1 cellular context compared by ENCODE assay signal in genomic region chr10:75402486-75403143, GRCh38.
A peak's percentile ranks its signal among the peaks of the same experiment; 100 is the strongest.
TF ChIP-seq lines count a peak whose summit lies in the region.

No MANE protein-coding gene starts in this region.

TF ChIP-seq in HepG2, 621 proteins besides CTCF, POLR2A, EP300 and RAD21 (continued from another document and continues in another):
- peak; percentile 38; the same call in 1 of the 2 replicates for TF ChIP-seq TGIF2 (CRISPR knock-in tag; IDR thresholded peaks at IDR 0.05)
- TF ChIP-seq ZNF577 (CRISPR knock-in tag; IDR thresholded peaks at IDR 0.05; ENCODE audit: borderline replicate concordance, low read depth) = no peak
- TF ChIP-seq REST (IDR thresholded peaks at IDR 0.05; ENCODE audit: borderline replicate concordance in 1 of 2, low read depth in 1 of 2, low read length in 2 of 2) = 0 out of 4 replicates have a peak, but pooled peaks of 1 of the 2 experiments have one; percentile 28
- TF ChIP-seq, protein P1, sequence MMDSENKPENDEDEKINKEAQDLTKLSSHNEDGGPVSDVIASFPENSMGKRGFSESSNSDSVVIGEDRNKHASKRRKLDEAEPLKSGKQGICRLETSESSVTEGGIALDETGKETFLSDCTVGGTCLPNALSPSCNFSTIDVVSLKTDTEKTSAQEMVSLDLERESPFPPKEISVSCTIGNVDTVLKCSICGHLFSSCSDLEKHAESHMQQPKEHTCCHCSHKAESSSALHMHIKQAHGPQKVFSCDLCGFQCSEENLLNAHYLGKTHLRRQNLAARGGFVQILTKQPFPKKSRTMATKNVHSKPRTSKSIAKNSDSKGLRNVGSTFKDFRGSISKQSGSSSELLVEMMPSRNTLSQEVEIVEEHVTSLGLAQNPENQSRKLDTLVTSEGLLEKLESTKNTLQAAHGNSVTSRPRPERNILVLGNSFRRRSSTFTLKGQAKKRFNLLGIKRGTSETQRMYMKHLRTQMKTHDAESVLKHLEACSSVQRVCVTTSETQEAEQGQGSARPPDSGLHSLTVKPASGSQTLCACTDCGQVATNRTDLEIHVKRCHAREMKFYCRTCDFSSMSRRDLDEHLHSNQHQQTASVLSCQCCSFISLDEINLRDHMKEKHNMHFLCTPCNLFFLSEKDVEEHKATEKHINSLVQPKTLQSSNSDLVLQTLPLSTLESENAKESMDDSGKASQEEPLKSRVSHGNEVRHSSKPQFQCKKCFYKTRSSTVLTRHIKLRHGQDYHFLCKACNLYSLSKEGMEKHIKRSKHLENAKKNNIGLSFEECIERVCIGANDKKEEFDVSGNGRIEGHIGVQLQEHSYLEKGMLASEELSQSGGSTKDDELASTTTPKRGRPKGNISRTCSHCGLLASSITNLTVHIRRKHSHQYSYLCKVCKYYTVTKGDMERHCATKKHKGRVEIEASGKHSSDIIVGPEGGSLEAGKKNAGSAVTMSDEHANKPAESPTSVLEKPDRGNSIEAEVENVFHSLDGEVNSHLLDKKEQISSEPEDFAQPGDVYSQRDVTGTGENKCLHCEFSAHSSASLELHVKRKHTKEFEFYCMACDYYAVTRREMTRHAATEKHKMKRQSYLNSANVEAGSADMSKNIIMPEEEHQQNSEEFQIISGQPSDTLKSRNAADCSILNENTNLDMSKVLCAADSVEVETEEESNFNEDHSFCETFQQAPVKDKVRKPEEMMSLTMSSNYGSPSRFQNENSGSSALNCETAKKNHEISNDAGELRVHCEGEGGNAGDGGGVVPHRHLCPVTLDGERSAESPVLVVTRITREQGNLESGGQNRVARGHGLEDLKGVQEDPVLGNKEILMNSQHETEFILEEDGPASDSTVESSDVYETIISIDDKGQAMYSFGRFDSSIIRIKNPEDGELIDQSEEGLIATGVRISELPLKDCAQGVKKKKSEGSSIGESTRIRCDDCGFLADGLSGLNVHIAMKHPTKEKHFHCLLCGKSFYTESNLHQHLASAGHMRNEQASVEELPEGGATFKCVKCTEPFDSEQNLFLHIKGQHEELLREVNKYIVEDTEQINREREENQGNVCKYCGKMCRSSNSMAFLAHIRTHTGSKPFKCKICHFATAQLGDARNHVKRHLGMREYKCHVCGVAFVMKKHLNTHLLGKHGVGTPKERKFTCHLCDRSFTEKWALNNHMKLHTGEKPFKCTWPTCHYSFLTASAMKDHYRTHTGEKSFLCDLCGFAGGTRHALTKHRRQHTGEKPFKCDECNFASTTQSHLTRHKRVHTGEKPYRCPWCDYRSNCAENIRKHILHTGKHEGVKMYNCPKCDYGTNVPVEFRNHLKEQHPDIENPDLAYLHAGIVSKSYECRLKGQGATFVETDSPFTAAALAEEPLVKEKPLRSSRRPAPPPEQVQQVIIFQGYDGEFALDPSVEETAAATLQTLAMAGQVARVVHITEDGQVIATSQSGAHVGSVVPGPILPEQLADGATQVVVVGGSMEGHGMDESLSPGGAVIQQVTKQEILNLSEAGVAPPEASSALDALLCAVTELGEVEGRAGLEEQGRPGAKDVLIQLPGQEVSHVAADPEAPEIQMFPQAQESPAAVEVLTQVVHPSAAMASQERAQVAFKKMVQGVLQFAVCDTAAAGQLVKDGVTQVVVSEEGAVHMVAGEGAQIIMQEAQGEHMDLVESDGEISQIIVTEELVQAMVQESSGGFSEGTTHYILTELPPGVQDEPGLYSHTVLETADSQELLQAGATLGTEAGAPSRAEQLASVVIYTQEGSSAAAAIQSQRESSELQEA (CRISPR knock-in tag; IDR thresholded peaks at IDR 0.05; ENCODE audit: not compliant biosample characterization) = peak; percentile 11
- TF ChIP-seq SIN3B (IDR thresholded peaks at IDR 0.05; ENCODE audit: low read length) = no peak
- peak; percentile 94 for TF ChIP-seq PRPF4 (IDR thresholded peaks at IDR 0.05; ENCODE audit: low read depth, low read length, poor library complexity, severe bottlenecking)
- 0 out of 2 replicates have a peak, but pooled peaks have one; percentile 61 for TF ChIP-seq ARID2 (CRISPR knock-in tag; IDR thresholded peaks at IDR 0.05; ENCODE audit: borderline replicate concordance)
- no peak for TF ChIP-seq HDAC2 (CRISPR knock-in tag; IDR thresholded peaks at IDR 0.05)
- 0 out of 2 replicates have a peak, but pooled peaks have one; percentile 17 for TF ChIP-seq ZNF451 (CRISPR knock-in tag; IDR thresholded peaks at IDR 0.05)
- TF ChIP-seq THRA (CRISPR knock-in tag; IDR thresholded peaks at IDR 0.05; ENCODE audit: borderline replicate concordance) = 0 out of 2 replicates have a peak, but pooled peaks have one; percentile 12
- 0 out of 2 replicates have a peak, but pooled peaks have one; percentile 6 for TF ChIP-seq ZNF629 (CRISPR knock-in tag; conservative IDR thresholded peaks at IDR 0.05)
- TF ChIP-seq CREM (IDR thresholded peaks at IDR 0.05) = peak; percentile 58
- TF ChIP-seq CREM (CRISPR knock-in tag; IDR thresholded peaks at IDR 0.05) = no peak
- TF ChIP-seq ZNF431 (CRISPR knock-in tag; IDR thresholded peaks at IDR 0.05; ENCODE audit: borderline replicate concordance, low read depth) = no peak
- no peak for TF ChIP-seq ZKSCAN5 (CRISPR knock-in tag; IDR thresholded peaks at IDR 0.05)
- TF ChIP-seq DMAP1 (CRISPR knock-in tag; IDR thresholded peaks at IDR 0.05) = no peak; the same call in 1 of the 2 replicates
- TF ChIP-seq PRMT3 (CRISPR knock-in tag; IDR thresholded peaks at IDR 0.05; ENCODE audit: borderline replicate concordance, low read depth) = no peak
- TF ChIP-seq ZNF276 (CRISPR knock-in tag; IDR thresholded peaks at IDR 0.05; ENCODE audit: low read depth) = 0 out of 2 replicates have a peak, but pooled peaks have one; percentile 16
- TF ChIP-seq KLF16 (CRISPR knock-in tag; IDR thresholded peaks at IDR 0.05) = no peak
- TF ChIP-seq ETV6 (CRISPR knock-in tag; conservative IDR thresholded peaks at IDR 0.05) = 0 out of 2 replicates have a peak, but pooled peaks have one; percentile 50
- no peak for TF ChIP-seq ETV5 (CRISPR knock-in tag; IDR thresholded peaks at IDR 0.05; ENCODE audit: borderline replicate concordance)
- peak; percentile 66; the same call in 1 of the 2 replicates for TF ChIP-seq NCOR1 (IDR thresholded peaks at IDR 0.05; ENCODE audit: borderline replicate concordance, low read length)
- no peak for TF ChIP-seq ZFP36L1 (CRISPR knock-in tag; IDR thresholded peaks at IDR 0.05)
- no peak for TF ChIP-seq ZNF282 (IDR thresholded peaks at IDR 0.05; ENCODE audit: partially characterized antibody)
- TF ChIP-seq SRSF4 (IDR thresholded peaks at IDR 0.05; ENCODE audit: low read depth, low read length, poor library complexity, severe bottlenecking) = no peak
- TF ChIP-seq GRHL1 (CRISPR knock-in tag; conservative IDR thresholded peaks at IDR 0.05) = no peak
- no peak for TF ChIP-seq PPARG (CRISPR knock-in tag; conservative IDR thresholded peaks at IDR 0.05)
- TF ChIP-seq MEIS1 (CRISPR knock-in tag; IDR thresholded peaks at IDR 0.05; ENCODE audit: borderline replicate concordance) = peak; percentile 46; the same call in 1 of the 2 replicates
- 0 out of 2 replicates have a peak, but pooled peaks have one; percentile 10 for TF ChIP-seq HOXD1 (CRISPR knock-in tag; IDR thresholded peaks at IDR 0.05)
- no peak for TF ChIP-seq ZBTB10 (CRISPR knock-in tag; IDR thresholded peaks at IDR 0.05; ENCODE audit: borderline replicate concordance)
- TF ChIP-seq PBX2 (CRISPR knock-in tag; IDR thresholded peaks at IDR 0.05) = peak; percentile 76
- peak; percentile 85 for TF ChIP-seq GFI1 (CRISPR knock-in tag; IDR thresholded peaks at IDR 0.05; ENCODE audit: borderline replicate concordance)
- TF ChIP-seq SNAPC5 (CRISPR knock-in tag; IDR thresholded peaks at IDR 0.05; ENCODE audit: borderline replicate concordance) = 0 out of 2 replicates have a peak, but pooled peaks have one; percentile 76
- peak; percentile 5 for TF ChIP-seq ZNF781 (CRISPR knock-in tag; IDR thresholded peaks at IDR 0.05; ENCODE audit: borderline replicate concordance, not compliant biosample characterization)
- no peak for TF ChIP-seq ZNF614 (CRISPR knock-in tag; IDR thresholded peaks at IDR 0.05; ENCODE audit: borderline replicate concordance)
- TF ChIP-seq HNRNPLL (IDR thresholded peaks at IDR 0.05; ENCODE audit: low read depth, low read length, poor library complexity, severe bottlenecking) = peak; percentile 89
- no peak for TF ChIP-seq ZBTB38 (CRISPR knock-in tag; IDR thresholded peaks at IDR 0.05)
- TF ChIP-seq SSRP1 (CRISPR knock-in tag; IDR thresholded peaks at IDR 0.05) = 0 out of 2 replicates have a peak, but pooled peaks have one; percentile 11
- no peak for TF ChIP-seq ZNF850 (CRISPR knock-in tag; conservative IDR thresholded peaks at IDR 0.05)
